23 cellular contexts compared by ENCODE assay signal in genomic region chr19:13050274-13050673, GRCh38. TPM values are rescaled to one million over a fixed set of nuclear protein-coding genes. Genes with fewer than 3 reads are reported as not detected.
DNase-seq lines count a peak whose midpoint lies in the region; ATAC-seq, FAIRE-seq and TF ChIP-seq lines count a peak whose summit lies in the region.
"Had no signal": no experiment of that assay in that cellular context is flagged by ENCODE, and none has a peak within 500 bp of the region (broad histone marks: within the 10 kb centered on the region; RNA-seq: fewer than 3 reads in every experiment).

No MANE protein-coding gene starts in this region.

- H3K27ac Mint-ChIP-seq in astrocyte (ENCODE audit: unreplicated experiment) (peak overlapping the region; percentile 34), nephron (peak overlapping the region in 2 of 3 experiments; percentile 11 to 99)
- H3K27ac Mint-ChIP-seq: activated naive CD4-positive, alpha-beta T cell treated with anti-CD3 and anti-CD28 coated beads for 36 hours; activated T-cell treated with anti-CD3 and anti-CD28 coated beads, Interleukin-2, amount 50 U/mL, for 24 hours; CD8-positive, alpha-beta T cell had no signal

- peak overlapping the region; percentile 71; the same call in 1 of the 2 replicates for H3K4me2 ChIP-seq in PC-3 (ENCODE audit: low read length)
- H3K4me2 ChIP-seq in astrocyte (ENCODE audit: low read length) = no peak overlapping the region

- H3K27ac ChIP-seq in PC-3 (ENCODE audit: low read length) = no peak overlapping the region
- no peak overlapping the region for H3K27ac ChIP-seq in astrocyte (ENCODE audit: low read depth, low read length)
- peak overlapping the region; percentile 76 to 100 for H3K27ac ChIP-seq in thoracic aorta
- H3K27ac ChIP-seq in foreskin keratinocyte = no peak overlapping the region

- H3K27me3 Mint-ChIP-seq in astrocyte (ENCODE audit: low read depth, unreplicated experiment) = peaks cover 52% of the 10 kb centered on the region
- peaks cover 63% of the 10 kb centered on the region for H3K27me3 Mint-ChIP-seq in nephron (ENCODE audit: low read depth)

- no TSS peak for BruUV-seq in PC-3 (replicated peaks; lab: Mats Ljungman, UMichigan)

- H3K9me3 ChIP-seq in PC-3 (ENCODE audit: low read length) (no peaks in the 10 kb centered on the region), astrocyte (ENCODE audit: insufficient read depth, low read depth, low read length) (no peaks in the 10 kb centered on the region), thoracic aorta (no peaks in the 10 kb centered on the region)
- H3K9me3 ChIP-seq: esophagus squamous epithelium had no signal

- no peaks in the 10 kb centered on the region for H4K20me1 ChIP-seq in PC-3 (ENCODE audit: low read length)
- H4K20me1 ChIP-seq in astrocyte (ENCODE audit: insufficient read depth, low read length) = peaks cover 42% of the 10 kb centered on the region

- H3K4me1 Mint-ChIP-seq in astrocyte (ENCODE audit: low read depth, unreplicated experiment) (peaks cover 29% of the 10 kb centered on the region), nephron (peaks cover 60% of the 10 kb centered on the region)

- POLR2A ChIA-PET in PC-3 (lab: Charles Lee; ENCODE audit: unreplicated experiment) = no interaction called here

- TF ChIP-seq POLR2A in GM12892 (IDR thresholded peaks at IDR 0.05; ENCODE audit: low read depth, low read length) = no peak

- peaks cover 7% of the 10 kb centered on the region for H3K36me3 Mint-ChIP-seq in astrocyte (ENCODE audit: low read depth, unreplicated experiment)
- H3K36me3 Mint-ChIP-seq in nephron (ENCODE audit: low read depth) = peaks cover 4% of the 10 kb centered on the region
- H3K36me3 Mint-ChIP-seq: CD8-positive, alpha-beta T cell; naive thymus-derived CD4-positive, alpha-beta T cell had no signal

- H3K9ac ChIP-seq in PC-3 (ENCODE audit: low read length) (no peak overlapping the region), astrocyte (ENCODE audit: low read length) (no peak overlapping the region)

- TF ChIP-seq CTCF in PC-3 (conservative IDR thresholded peaks at IDR 0.05; ENCODE audit: low read depth, low read length) = no peak
- TF ChIP-seq CTCF in astrocyte (IDR thresholded peaks at IDR 0.05; ENCODE audit: insufficient read depth, low read depth, low read length) = no peak
- TF ChIP-seq CTCF in nephron (IDR thresholded peaks at IDR 0.05; ENCODE audit: unreplicated experiment in 3 of 3) = no peak
- TF ChIP-seq CTCF in thoracic aorta (IDR thresholded peaks at IDR 0.05) = no peak
- no peak for TF ChIP-seq CTCF in foreskin keratinocyte (conservative IDR thresholded peaks at IDR 0.05)

- H3K9me2 ChIP-seq in PC-3 (replicated peaks; ENCODE audit: low read length) = no peaks in the 10 kb centered on the region

- H3K9me3 Mint-ChIP-seq in astrocyte (ENCODE audit: unreplicated experiment) = no peaks in the 10 kb centered on the region
- no peaks in the 10 kb centered on the region for H3K9me3 Mint-ChIP-seq in nephron
- H3K9me3 Mint-ChIP-seq: activated naive CD4-positive, alpha-beta T cell treated with anti-CD3 and anti-CD28 coated beads for 36 hours; activated T-cell treated with anti-CD3 and anti-CD28 coated beads, Interleukin-2, amount 50 U/mL, for 24 hours; CD8-positive, alpha-beta T cell; naive thymus-derived CD4-positive, alpha-beta T cell had no signal

- no peak overlapping the region for H2AFZ ChIP-seq in PC-3 (ENCODE audit: low read length)
- H2AFZ ChIP-seq in astrocyte (ENCODE audit: low read depth, low read length) = no peak overlapping the region

- no peaks in the 10 kb centered on the region for H3K27me3 ChIP-seq in PC-3 (ENCODE audit: low read length)
- H3K27me3 ChIP-seq in astrocyte (ENCODE audit: insufficient read depth, low read length) = no peaks in the 10 kb centered on the region
- no peaks in the 10 kb centered on the region for H3K27me3 ChIP-seq in thoracic aorta (replicated peaks; ENCODE audit: insufficient read depth)
- no peaks in the 10 kb centered on the region for H3K27me3 ChIP-seq in foreskin keratinocyte
- H3K27me3 ChIP-seq: esophagus squamous epithelium had no signal

- intact Hi-C loops in PC-3 (cut with micrococcal nuclease) = no loop called here

- no peaks in the 10 kb centered on the region for H3F3A ChIP-seq in PC-3 (ENCODE audit: low read length, unreplicated experiment)

- ATAC-seq in PC-3 = no peak
- ATAC-seq in thoracic aorta (ENCODE audit: insufficient number of reproducible peaks, low FRiP score, low read depth) = no peak
- ATAC-seq in foreskin keratinocyte = no peak
- ATAC-seq: CD8-positive, alpha-beta T cell; K562; naive thymus-derived CD4-positive, alpha-beta T cell; right cardiac atrium had no signal

- CTCF ChIA-PET in PC-3 (lab: Charles Lee) = no interaction called here

- H3K36me3 ChIP-seq in PC-3 (ENCODE audit: low read depth, low read length) = peaks cover 7% of the 10 kb centered on the region; the same call in 1 of the 2 replicates
- no peaks in the 10 kb centered on the region for H3K36me3 ChIP-seq in astrocyte (ENCODE audit: insufficient read depth, low read length)
- H3K36me3 ChIP-seq in thoracic aorta = no peaks in the 10 kb centered on the region

- H3K4me3 ChIP-seq in PC-3 (ENCODE audit: low read length) = no peak overlapping the region
- no peak overlapping the region for H3K4me3 ChIP-seq in astrocyte (ENCODE audit: insufficient read depth, low read depth, low read length)
- no peak overlapping the region for H3K4me3 ChIP-seq in thoracic aorta
- H3K4me3 ChIP-seq: esophagus squamous epithelium, K562 had no signal

- H3K79me2 ChIP-seq in PC-3 (ENCODE audit: low read length) = peaks cover 71% of the 10 kb centered on the region
- H3K79me2 ChIP-seq in astrocyte (ENCODE audit: insufficient read depth, low read length) = peaks cover 79% of the 10 kb centered on the region

- H3K4me1 ChIP-seq in PC-3 (ENCODE audit: insufficient read depth, low read length) (peaks cover 53% of the 10 kb centered on the region), astrocyte (ENCODE audit: insufficient read depth, low read length) (peaks cover 48% of the 10 kb centered on the region), thoracic aorta (ENCODE audit: control insufficient read depth in 1 of 2, low read depth in 2 of 2) (peaks cover 66 to 99% of the 10 kb centered on the region in 2 donors), foreskin keratinocyte (peaks cover 14% of the 10 kb centered on the region)

- DNase-seq in PC-3 (no peak), astrocyte (ENCODE audit: low read depth) (no peak), thoracic aorta (ENCODE audit: low spot score) (no peak), GM12892 (ENCODE audit: insufficient read length) (no peak), foreskin keratinocyte (no peak), SHP77 (lab: John Stamatoyannopoulos, UW) (no peak)
- no peak for DNase-seq in activated effector memory CD4-positive, alpha-beta T cell treated with Interleukin-2 at 50 U/mL for 16 hours
- DNase-seq: activated naive CD4-positive, alpha-beta T cell treated with anti-CD3 and anti-CD28 coated beads for 36 hours; activated T-cell treated with anti-CD3 and anti-CD28 coated beads, Interleukin-2, amount 50 U/mL, for 24 hours; CD8-positive, alpha-beta T cell; effector memory CD4-positive, alpha-beta T cell; esophagus squamous epithelium; mesendoderm; naive thymus-derived CD4-positive, alpha-beta T cell; NCI-H1694; NCI-H2171 treated with DMSO at 0.1 percent for 48 hours; NCI-H524 treated with DMSO at 0.1 percent for 48 hours; RPMI8226 had no signal

- FAIRE-seq in astrocyte (lab: Jason Lieb, UNC) = no peak
- no peak for FAIRE-seq in GM12892 (lab: Jason Lieb, UNC)
- FAIRE-seq: K562 had no signal

- H3K4me3 Mint-ChIP-seq in astrocyte (ENCODE audit: unreplicated experiment) = no peak overlapping the region
- no peak overlapping the region for H3K4me3 Mint-ChIP-seq in nephron
- H3K4me3 Mint-ChIP-seq: activated naive CD4-positive, alpha-beta T cell treated with anti-CD3 and anti-CD28 coated beads for 36 hours; activated T-cell treated with anti-CD3 and anti-CD28 coated beads, Interleukin-2, amount 50 U/mL, for 24 hours; CD8-positive, alpha-beta T cell had no signal

RNA-seq across cellular contexts. Expression of gene LYL1, which starts 52.4 kb away (rescaled TPM):
- total RNA-seq in PC-3 (2014; rRNA removed) = 3.3 and 12.0 TPM in 2 replicates
- 0.27 TPM in 1 of 2 replicates, not detected in the other for total RNA-seq in astrocyte
- 10 to 100 TPM; 10.6 to 36.1 TPM for total RNA-seq in thoracic aorta
- 1.2 TPM for polyA plus RNA-seq in GM12892 (2012; ENCODE audit: missing spikeins)
- total RNA-seq in foreskin keratinocyte = 1.9 and 2.1 TPM in 2 replicates
- polyA plus RNA-seq in foreskin keratinocyte = 1.6 and 2.7 TPM in 2 replicates
- total RNA-seq: H4, osteocyte had no signal

RNA-seq across cellular contexts. Expression of gene NFIX, which starts 55.0 kb away (rescaled TPM):
- total RNA-seq in PC-3 (2014; rRNA removed) (43.3 and 75.8 TPM in 2 replicates), astrocyte (8.4 and 9.6 TPM in 2 replicates), thoracic aorta (100 to 1,000 TPM; 126 to 145 TPM), foreskin keratinocyte (9.4 and 13.0 TPM in 2 replicates)
- polyA plus RNA-seq in GM12892 (2012; ENCODE audit: missing spikeins) = 0.55 TPM
- polyA plus RNA-seq in foreskin keratinocyte = 3.3 and 5.3 TPM in 2 replicates

Comparison
In these comparisons a context has a peak if more than half of its experiments do, and no peak if none do; other contexts are left out.
1. H3K27ac ChIP-seq: peak in thoracic aorta (2 of 2); none in PC-3 (single experiment), astrocyte (single experiment) and foreskin keratinocyte (single experiment).